Comparison of ENCODE assay signal across 8 cellular contexts in the genomic region with DNA sequence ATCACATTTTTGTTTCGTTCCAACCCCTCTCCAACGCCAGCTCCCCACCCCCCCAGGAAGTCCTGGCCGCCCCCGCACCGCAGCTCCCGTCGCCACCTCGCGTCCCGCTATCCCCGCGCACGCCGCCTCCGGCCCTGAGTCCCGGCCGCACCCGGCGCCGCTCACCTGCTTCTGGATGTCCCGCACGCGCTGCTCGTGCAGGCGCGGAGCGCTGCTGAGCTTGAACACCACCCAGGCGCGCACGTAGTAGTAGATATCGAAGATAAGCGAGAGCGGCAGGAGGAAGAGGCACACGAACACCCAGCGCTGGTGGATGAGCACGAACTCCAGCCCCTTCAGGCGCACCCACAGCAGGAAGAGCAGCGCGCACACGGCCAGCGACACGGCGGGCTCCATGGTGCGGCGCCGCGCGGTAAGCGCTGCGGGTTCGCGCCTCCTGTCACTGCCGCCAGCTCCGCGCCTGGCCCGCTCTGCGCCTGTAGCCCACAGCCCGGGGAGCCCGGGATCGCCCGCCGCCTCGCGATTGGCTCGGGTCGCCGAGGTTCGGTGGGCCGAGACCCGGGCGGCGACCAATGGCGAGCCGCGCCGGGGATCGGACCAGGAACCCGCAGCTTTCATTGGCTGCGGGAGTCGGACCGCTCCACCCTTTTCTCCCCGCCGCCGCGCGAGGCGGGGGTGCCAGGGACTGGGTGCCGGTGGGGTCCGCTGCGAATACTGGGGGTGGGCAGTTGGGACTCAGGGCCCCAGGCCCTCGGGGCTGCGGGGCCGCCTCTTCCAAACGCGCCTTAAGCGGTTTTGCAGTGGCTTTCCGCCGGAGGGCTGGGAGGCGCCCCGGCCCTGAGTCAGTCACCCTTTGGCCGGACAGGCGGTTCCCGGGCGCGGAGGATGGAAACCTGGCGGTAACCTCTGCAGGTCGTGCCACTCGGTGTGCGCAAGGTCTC. TPM values are rescaled to one million over a fixed set of nuclear protein-coding genes. Genes with fewer than 3 reads are reported as not detected.
A peak's percentile ranks its signal among the peaks of the same experiment; 100 is the strongest.
DNase-seq lines count a peak whose midpoint lies in the region; ATAC-seq and TF ChIP-seq lines count a peak whose summit lies in the region.

DHCR24 (minus strand) TSS at position 472 of the 941 bp plus-strand sequence; CDS start at position 396, 76 bp downstream.

- TF ChIP-seq POLR2A in GM10847 (IDR thresholded peaks at IDR 0.05; ENCODE audit: extremely low read depth, insufficient read length) (peak; percentile 92), adrenal gland (IDR thresholded peaks at IDR 0.05) (peak; percentile 76 to 94)

- H3K4me1 ChIP-seq in adrenal gland (replicated peaks in 1 of 2): peaks cover 49 to 52% of the 10 kb centered on the region in 2 donors
- peaks cover 0 to 19% (median 14%) of the 10 kb centered on the region in 9 donors for H3K4me1 ChIP-seq in heart right ventricle
- peaks cover 16% of the 10 kb centered on the region for H3K4me1 ChIP-seq in upper lobe of right lung

- ATAC-seq in heart right ventricle (peak; percentile 96 to 99 (median 98)), upper lobe of right lung (peak; percentile 92)

- no peaks in the 10 kb centered on the region for H3K9me3 ChIP-seq in adrenal gland (replicated peaks in 1 of 3)
- H3K9me3 ChIP-seq in heart right ventricle: no peaks in the 10 kb centered on the region
- H3K9me3 ChIP-seq in upper lobe of right lung: no peaks in the 10 kb centered on the region

- WGBS in adrenal gland, 4 donors: 0 to 2% (median 1%) methylated on average over 15 to 109 of the region's 109 CpGs
- WGBS in heart right ventricle, 2 donors: 1% methylated on average over 102 to 109 of the region's 109 CpGs

- H3K27ac ChIP-seq in adrenal gland (peak within 1 kb of the TSS; percentile 65 to 95 (median 81)), heart right ventricle (peak within 1 kb of the TSS in 6 of 10 donors; percentile 54 to 73 (median 65)), upper lobe of right lung (peak within 1 kb of the TSS; percentile 79)

- H3K36me3 ChIP-seq in adrenal gland (replicated peaks in 1 of 2) (peaks cover 0 to 3% of the 10 kb centered on the region in 2 donors), heart right ventricle (peaks cover 0 to 12% (median 0%) of the 10 kb centered on the region in 9 donors), upper lobe of right lung (peaks cover 10% of the 10 kb centered on the region)

- intact Hi-C loops in adrenal gland (cut with DNase I) (loop anchor here in 1 of 2 donors (10.0 kb wide), 1 partner anchor 58 kb away; no protein-coding TSS in a partner anchor), heart right ventricle (cut with DNase I) (loop anchor here in 1 of 10 donors (2.0 kb wide), 1 partner anchor 58 kb away; no protein-coding TSS in a partner anchor), posterior vena cava (cut with DNase I) (no loop called here), upper lobe of right lung (cut with DNase I) (no loop called here)

- no peaks in the 10 kb centered on the region for H3K27me3 ChIP-seq in adrenal gland
- peaks cover 0 to 11% (median 0%) of the 10 kb centered on the region in 7 donors for H3K27me3 ChIP-seq in heart right ventricle
- peaks cover 4% of the 10 kb centered on the region for H3K27me3 ChIP-seq in upper lobe of right lung

- TF ChIP-seq CTCF in HFF-Myc (IDR thresholded peaks at IDR 0.05; ENCODE audit: low read depth, low read length, missing control alignments) (no peak), adrenal gland (IDR thresholded peaks at IDR 0.05) (no peak), heart right ventricle (IDR thresholded peaks at IDR 0.05) (no peak), upper lobe of right lung (IDR thresholded peaks at IDR 0.05) (no peak)

- no peak for DNase-seq in HFF-Myc (ENCODE audit: extremely low read depth, low read depth)
- DNase-seq in MV-4-11 (lab: John Stamatoyannopoulos, UW): peak; percentile 81
- DNase-seq in T follicular helper cell (ENCODE audit: low read depth): peak; percentile 57
- peak; percentile 87 to 93 (median 90) for DNase-seq in adrenal gland
- DNase-seq in heart right ventricle: peak; percentile 82 to 87
- peak; percentile 92 for DNase-seq in posterior vena cava (ENCODE audit: low spot score)
- DNase-seq in upper lobe of right lung: peak; percentile 95

- H3K4me3 ChIP-seq in HFF-Myc (replicated peaks; ENCODE audit: low read depth, low read length) (peak within 1 kb of the TSS; percentile 84), adrenal gland (peak within 1 kb of the TSS; percentile 57 to 84 (median 78)), heart right ventricle (peak within 1 kb of the TSS; percentile 59 to 89 (median 74)), upper lobe of right lung (peak within 1 kb of the TSS; percentile 82)

RNA-seq across cellular contexts. Expression of gene DHCR24, which starts in this region (rescaled TPM):
- 1,000 to 10,000 TPM; 1,178 to 4,240 (median 2,741) TPM for total RNA-seq in adrenal gland
- 1,000 to 10,000 TPM in 1 of 3 donors, 100 to 1,000 TPM in 2; 138 to 3,356 (median 348) TPM for polyA plus RNA-seq in adrenal gland
- total RNA-seq in heart right ventricle: 10 to 100 TPM; 12.6 to 36.0 (median 15.0) TPM
- 10 to 100 TPM in 1 of 2 donors, 1 to 10 TPM in 1; 3.3 to 70.6 TPM for polyA plus RNA-seq in heart right ventricle
- 10 to 100 TPM in 1 of 2 donors, 1 to 10 TPM in 1; 8.0 to 27.1 TPM for total RNA-seq in posterior vena cava
- 749 TPM for total RNA-seq in upper lobe of right lung

Comparison
In these comparisons a context has a peak if more than half of its experiments do, and no peak if none do; other contexts are left out.
1. RNA of gene DHCR24 (total RNA-seq): 1,178 to 4,240 TPM in adrenal gland and 749 TPM in upper lobe of right lung (single experiment); 8.0 to 27.1 TPM in posterior vena cava and 12.6 to 36.0 TPM in heart right ventricle; every median in the first group is over 10 times any median in the second.
2. Peak in every context shown above with its lines, with median percentiles within 50 percentile points of each other: H3K4me3 ChIP-seq and H3K27ac ChIP-seq.